ENCODE assay signal across 8 cellular contexts in the genomic region with DNA sequence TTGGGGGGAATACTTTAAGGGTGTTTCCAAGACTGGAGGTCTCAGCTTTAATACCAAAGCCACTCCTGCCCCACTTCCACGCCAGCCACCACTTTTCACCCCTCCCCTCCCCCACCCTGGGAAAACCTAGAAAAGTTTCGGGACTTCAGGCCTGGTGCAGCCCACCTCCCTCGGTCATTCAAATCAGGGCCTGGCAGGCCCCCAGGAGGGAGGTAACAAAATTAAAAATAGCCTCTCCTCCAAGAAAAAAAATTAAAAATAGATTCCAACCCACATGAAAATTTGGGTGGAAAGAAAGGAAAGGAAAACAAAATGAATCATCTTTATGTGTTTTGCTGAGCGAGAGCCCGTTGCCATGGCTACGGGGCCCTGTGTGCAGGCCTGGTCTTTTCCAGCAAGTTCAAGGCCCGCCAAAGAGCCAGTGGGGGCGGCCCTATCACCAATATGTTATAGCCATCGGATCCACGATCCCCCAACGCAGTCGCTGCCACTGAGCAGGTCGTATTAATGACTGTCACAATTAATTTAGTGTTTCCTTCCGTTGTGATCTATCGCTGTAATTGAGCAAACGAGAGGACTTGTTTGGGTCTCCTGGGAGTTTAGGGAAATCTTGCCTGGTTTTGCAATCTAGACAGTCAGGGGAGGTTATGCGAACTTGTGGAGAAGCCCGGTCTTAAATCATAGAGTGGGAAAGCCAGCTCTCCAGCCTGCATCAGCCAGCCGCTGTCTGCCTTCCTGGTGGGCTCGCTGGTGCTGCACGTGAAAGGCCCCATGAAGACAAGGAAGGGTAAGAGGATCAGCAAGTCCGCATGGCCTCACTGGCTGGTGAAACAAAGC.
A peak's percentile ranks its signal among the peaks of the same experiment; 100 is the strongest.
DNase-seq lines count a peak whose midpoint lies in the region; ATAC-seq and TF ChIP-seq lines count a peak whose summit lies in the region.

No MANE protein-coding gene starts in this region.

- H3K36me3 Mint-ChIP-seq in chondrocyte (ENCODE audit: low read depth), result no peaks in the 10 kb centered on the region

- H3K4me2 ChIP-seq in skeletal muscle satellite cell (ENCODE audit: low read length), result peak overlapping the region; percentile 45

- H3K9me3 ChIP-seq in SJSA1 (replicated peaks) (no peaks in the 10 kb centered on the region), skeletal muscle satellite cell (replicated peaks; ENCODE audit: low read length) (no peaks in the 10 kb centered on the region)

- no peak overlapping the region for H3K27ac Mint-ChIP-seq in chondrocyte (ENCODE audit: unreplicated experiment)

- peaks cover 4% of the 10 kb centered on the region for H3K27me3 Mint-ChIP-seq in chondrocyte (ENCODE audit: low read depth)

- peak overlapping the region; percentile 51 for H3K9ac ChIP-seq in skeletal muscle satellite cell (ENCODE audit: low read depth, low read length)

- peaks cover 22% of the 10 kb centered on the region for H3K4me1 Mint-ChIP-seq in chondrocyte (ENCODE audit: low read depth)

- no peaks in the 10 kb centered on the region; the same call in 1 of the 2 replicates for H3K4me1 ChIP-seq in SJSA1 (replicated peaks)
- H3K4me1 ChIP-seq in skeletal muscle satellite cell (ENCODE audit: control insufficient read depth, insufficient read depth, low read length), result peaks cover 10% of the 10 kb centered on the region

- H3K27me3 ChIP-seq in SJSA1 (replicated peaks) (no peaks in the 10 kb centered on the region), skeletal muscle satellite cell (ENCODE audit: control insufficient read depth, insufficient read depth, low read length) (peaks cover 11% of the 10 kb centered on the region)

- 0 out of 2 replicates have a peak overlapping the region, but pooled peaks have one; percentile 17 for H3K27ac ChIP-seq in SJSA1

- ATAC-seq in GM19452 (IDR thresholded peaks at IDR 0.05; ENCODE audit: unreplicated experiment) (no peak), HG03108 (IDR thresholded peaks at IDR 0.05; ENCODE audit: unreplicated experiment) (no peak)

- H3K9me3 Mint-ChIP-seq in chondrocyte (ENCODE audit: low read depth), result peaks cover 15% of the 10 kb centered on the region

- TF ChIP-seq CTCF in foreskin fibroblast (IDR thresholded peaks at IDR 0.05; ENCODE audit: low read depth, low read length), result no peak
- TF ChIP-seq CTCF in chondrocyte (IDR thresholded peaks at IDR 0.05), result no peak

- no peak overlapping the region for H3K4me3 Mint-ChIP-seq in chondrocyte (ENCODE audit: unreplicated experiment)

- DNase-seq in ELR (ENCODE audit: low read depth), result peak; percentile 45
- peak; percentile 42 to 59 for DNase-seq in SJSA1 (ENCODE audit: low read depth in 1 of 2, low spot score in 2 of 2)
- peak; percentile 63 to 80 for DNase-seq in foreskin fibroblast
- no peak for DNase-seq in chondrocyte (ENCODE audit: low spot score)
- DNase-seq in NCI-H524 (lab: John Stamatoyannopoulos, UW), result no peak

- H3K4me3 ChIP-seq in SJSA1 (no peak overlapping the region), foreskin fibroblast (ENCODE audit: low read depth in 1 of 2, low read length in 2 of 2) (no peak overlapping the region), skeletal muscle satellite cell (ENCODE audit: low read length) (no peak overlapping the region)

- H3K36me3 ChIP-seq in SJSA1, result no peaks in the 10 kb centered on the region
- no peaks in the 10 kb centered on the region for H3K36me3 ChIP-seq in skeletal muscle satellite cell (ENCODE audit: insufficient read depth, low read length)

Comparison
In these comparisons a context has a peak if more than half of its experiments do, and no peak if none do; other contexts are left out.
1. DNase-seq: peak in ELR (single experiment), SJSA1 (2 of 2) and foreskin fibroblast (2 of 2); none in chondrocyte (single experiment) and NCI-H524 (0 of 2).